Comparison of ENCODE assay signal across 8 cellular contexts in the genomic region with DNA sequence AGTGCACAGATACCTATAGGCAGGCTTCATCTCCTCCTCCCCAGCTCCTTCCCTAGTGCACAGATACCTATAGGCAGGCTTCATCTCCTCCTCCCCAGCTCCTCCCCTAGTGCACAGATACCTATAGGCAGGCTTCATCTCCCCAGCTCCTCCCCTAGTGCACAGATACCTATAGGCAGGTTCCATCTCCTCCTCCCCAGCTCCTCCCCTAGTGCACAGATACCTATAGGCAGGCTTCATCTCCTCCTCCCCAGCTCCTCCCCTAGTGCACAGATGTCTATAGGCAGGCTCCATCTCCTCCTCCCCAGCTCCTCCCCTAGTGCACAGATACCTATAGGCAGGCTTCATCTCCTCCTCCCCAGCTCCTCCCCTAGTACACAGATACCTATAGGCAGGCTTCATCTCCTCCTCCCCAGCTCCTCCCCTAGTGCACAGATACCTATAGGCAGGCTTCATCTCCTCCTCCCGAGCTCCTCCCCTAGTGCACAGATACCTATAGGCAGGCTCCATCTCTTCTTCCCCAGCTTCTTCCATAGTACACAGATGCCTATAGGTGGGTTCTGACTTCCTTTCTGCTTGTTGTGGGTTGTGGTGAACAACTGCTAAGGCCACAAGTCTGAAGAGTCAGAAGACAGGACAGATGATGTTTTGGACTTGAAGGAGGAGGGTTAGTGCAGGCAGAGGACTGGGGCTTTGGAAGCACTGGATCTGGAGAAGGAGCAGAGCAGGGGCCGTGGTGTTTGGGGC. TPM values are rescaled to one million over a fixed set of nuclear protein-coding genes. Genes with fewer than 3 reads are reported as not detected.
A peak's percentile ranks its signal among the peaks of the same experiment; 100 is the strongest.
DNase-seq lines count a peak whose midpoint lies in the region; ATAC-seq, FAIRE-seq and TF ChIP-seq lines count a peak whose summit lies in the region.
"Not testable (repeated sequence)": the region's sequence is repeated elsewhere in the genome, so short reads cannot be mapped to it uniquely, and the experiment has no call there.

No MANE protein-coding gene starts in this region.

- ATAC-seq in GM19372 (IDR thresholded peaks at IDR 0.05; ENCODE audit: low read depth, unreplicated experiment) (peak; percentile 64), HG02763 (IDR thresholded peaks at IDR 0.05; ENCODE audit: unreplicated experiment) (peak; percentile 35), HG03457 (IDR thresholded peaks at IDR 0.05; ENCODE audit: unreplicated experiment) (peak; percentile 48)
- ATAC-seq in stimulated activated naive CD8-positive, alpha-beta T cell treated with anti-CD3 and anti-CD28 coated beads, Interleukin-15, amount 100 ng/mL, for 72 hours = peak; percentile 93

- peaks cover 28 to 38% (median 30%) of the 10 kb centered on the region in 3 donors for H3K27me3 Mint-ChIP-seq in immature natural killer cell (ENCODE audit: low read depth in 3 of 3)
- H3K27me3 Mint-ChIP-seq in stimulated activated naive CD8-positive, alpha-beta T cell treated with anti-CD3 and anti-CD28 coated beads, Interleukin-15, amount 100 ng/mL, for 72 hours = not testable (repeated sequence)

- TF ChIP-seq POLR2A in GM12891 (IDR thresholded peaks at IDR 0.05; ENCODE audit: low read depth, low read length) = not testable (repeated sequence)
- 0 out of 2 replicates have a peak, but pooled peaks have one; percentile 19 for TF ChIP-seq POLR2A in Raji (IDR thresholded peaks at IDR 0.05; ENCODE audit: insufficient read depth, low read depth, low read length)

- DNase-seq in GM12891 (ENCODE audit: insufficient read length, low spot score) = not testable (repeated sequence)
- DNase-seq in activated effector memory CD4-positive, alpha-beta T cell treated with Interleukin-2 at 50 U/mL for 16 hours = peak; percentile 37
- peak; percentile 91 to 93 (median 92) for DNase-seq in immature natural killer cell
- DNase-seq in stimulated activated naive CD8-positive, alpha-beta T cell treated with anti-CD3 and anti-CD28 coated beads, Interleukin-15, amount 100 ng/mL, for 72 hours = peak; percentile 67 to 81

- peaks cover 86 to 87% of the 10 kb centered on the region in 2 donors for H3K4me1 Mint-ChIP-seq in immature natural killer cell
- H3K4me1 Mint-ChIP-seq in stimulated activated naive CD8-positive, alpha-beta T cell treated with anti-CD3 and anti-CD28 coated beads, Interleukin-15, amount 100 ng/mL, for 72 hours = peaks cover 63% of the 10 kb centered on the region

- H3K9me3 Mint-ChIP-seq in immature natural killer cell; stimulated activated naive CD8-positive, alpha-beta T cell treated with anti-CD3 and anti-CD28 coated beads, Interleukin-15, amount 100 ng/mL, for 72 hours: not testable (repeated sequence)

- peak overlapping the region; percentile 99 to 100 (median 99) for H3K27ac Mint-ChIP-seq in immature natural killer cell
- peak overlapping the region; percentile 96 for H3K27ac Mint-ChIP-seq in stimulated activated naive CD8-positive, alpha-beta T cell treated with anti-CD3 and anti-CD28 coated beads, Interleukin-15, amount 100 ng/mL, for 72 hours

- FAIRE-seq in GM12891 (lab: Jason Lieb, UNC) = not testable (repeated sequence)

- H3K4me3 Mint-ChIP-seq in immature natural killer cell = peak overlapping the region; percentile 81 to 92 (median 89)
- peak overlapping the region; percentile 85 to 92 for H3K4me3 Mint-ChIP-seq in stimulated activated naive CD8-positive, alpha-beta T cell treated with anti-CD3 and anti-CD28 coated beads, Interleukin-15, amount 100 ng/mL, for 72 hours

- peaks cover 14 to 40% (median 23%) of the 10 kb centered on the region in 3 donors for H3K36me3 Mint-ChIP-seq in immature natural killer cell

TF ChIP-seq in GM12891, 5 proteins besides CTCF, POLR2A, EP300 and RAD21:
- TF ChIP-seq POLR2AphosphoS5 (IDR thresholded peaks at IDR 0.05; ENCODE audit: low read depth, low read length) (peak; percentile 58; the same call in 1 of the 2 replicates), SPI1 (IDR thresholded peaks at IDR 0.05; ENCODE audit: low read depth, low read length) (peak; percentile 52)

RNA-seq across cellular contexts. Expression of a gene that starts 29.5 kb away (rescaled TPM):
- 49.9 TPM for polyA plus RNA-seq in GM12891 (2012; ENCODE audit: low read depth, missing spikeins)
- polyA plus RNA-seq in immature natural killer cell = 100 to 1,000 TPM; 125 to 281 (median 189) TPM

Comparison
In these comparisons a context has a peak if more than half of its experiments do, and no peak if none do; other contexts are left out.
1. ATAC-seq: peak in every context shown above with its lines; median percentile 93 in stimulated activated naive CD8-positive, alpha-beta T cell treated with anti-CD3 and anti-CD28 coated beads, Interleukin-15, amount 100 ng/mL, for 72 hours; 64 in GM19372; 48 in HG03457; 35 in HG02763.